Comparison of ENCODE assay signal across 36 cellular contexts in genomic region chr20:33318096-33318429, GRCh38. TPM values are rescaled to one million over a fixed set of nuclear protein-coding genes. Genes with fewer than 3 reads are reported as not detected.
"Had no signal": no experiment of that assay in that cellular context is flagged by ENCODE, and none has a peak within 500 bp of the region (broad histone marks: within the 10 kb centered on the region; RNA-seq: fewer than 3 reads in every experiment).

No MANE protein-coding gene starts in this region.

- DNase-seq: activated CD4-positive, alpha-beta memory T cell treated with anti-CD3 and anti-CD28 coated beads for 36 hours; activated CD4-positive, alpha-beta T cell treated with anti-CD3 and anti-CD28 coated beads, Interleukin-2, amount 10 ng/mL, durations not matched to agents 24 days and 14 days; activated CD8-positive, alpha-beta memory T cell treated with anti-CD3 and anti-CD28 coated beads, Interleukin-2, amount 50 U/mL, for 48 hours; activated gamma-delta T cell treated with Interleukin-2 at 50 U/mL for 16 hours; activated naive CD4-positive, alpha-beta T cell treated with anti-CD3 and anti-CD28 coated beads, Interleukin-2, amount 50 U/mL, for 16 hours; activated T-cell treated with anti-CD3 and anti-CD28 coated beads, Interleukin-2, amount 50 U/mL, for 24 hours; amniotic stem cell; brain microvascular endothelial cell; dorsolateral prefrontal cortex; effector memory CD4-positive, alpha-beta T cell; erythroblast; naive B cell; nephron progenitor cell; ovary; stimulated activated CD4-positive, alpha-beta T cell treated with anti-CD3 and anti-CD28 coated beads, Interleukin-12 subunit alpha, Interleukin-12 subunit beta, amount 100 ng/mL, for 4 hours; stimulated activated CD4-positive, alpha-beta T cell treated with anti-CD3 and anti-CD28 coated beads, Interleukin-4, amount 100 ng/mL, for 1 hour; stomach; tibial artery; upper lobe of right lung had no signal

- H3K36me3 ChIP-seq: brain microvascular endothelial cell, gastroesophageal sphincter, ovary, stomach, tibial artery, upper lobe of right lung had no signal

- H3K9me3 Mint-ChIP-seq: activated CD4-positive, alpha-beta memory T cell treated with anti-CD3 and anti-CD28 coated beads for 36 hours; activated CD4-positive, alpha-beta T cell treated with anti-CD3 and anti-CD28 coated beads, Interleukin-2, amount 10 ng/mL, durations not matched to agents 24 days and 14 days; activated T-cell treated with anti-CD3 and anti-CD28 coated beads, Interleukin-2, amount 50 U/mL, for 24 hours; activated T-helper 17 cell treated with anti-CD3 and anti-CD28 coated beads, Interleukin-2, amount 50 U/mL, for 72 hours; mesothelial cell of epicardium; naive B cell; nephron progenitor cell; T-helper 2 cell treated with Interferon-gamma antibody and Interleukin-4, amounts not matched to agents 5 μg/mL and 100 μg/mL, for 36 hours had no signal

- H2AFZ ChIP-seq: hepatocyte had no signal

- H3K9me3 ChIP-seq: gastroesophageal sphincter, ovary, stomach, tibial artery, upper lobe of right lung had no signal

- H3K27ac ChIP-seq: brain microvascular endothelial cell, coronary artery, dorsolateral prefrontal cortex, gastroesophageal sphincter, hepatocyte, ovary, skin epidermis, stomach, tibial artery, upper lobe of right lung had no signal

- H3K4me1 Mint-ChIP-seq: activated CD4-positive, alpha-beta T cell treated with anti-CD3 and anti-CD28 coated beads, Interleukin-2, amount 10 ng/mL, durations not matched to agents 24 days and 14 days; activated T-helper 17 cell treated with anti-CD3 and anti-CD28 coated beads, Interleukin-2, amount 50 U/mL, for 72 hours; mesothelial cell of epicardium; naive B cell; nephron progenitor cell had no signal

- H3K79me2 ChIP-seq: hepatocyte had no signal

- ATAC-seq: activated CD4-positive, CD25-positive, alpha-beta regulatory T cell treated with anti-CD3 and anti-CD28 coated beads, Interleukin-2, amount 50 U/mL, for 24 hours; activated T-helper 17 cell treated with anti-CD3 and anti-CD28 coated beads, Interleukin-2, amount 50 U/mL, for 72 hours; gastroesophageal sphincter; sciatic nerve had no signal

- H3K4me1 ChIP-seq: gastroesophageal sphincter, stomach, tibial artery, upper lobe of right lung had no signal

- H3K36me3 Mint-ChIP-seq: activated CD4-positive, alpha-beta memory T cell treated with anti-CD3 and anti-CD28 coated beads for 36 hours; mesothelial cell of epicardium; naive B cell had no signal

- H3K27me3 ChIP-seq: brain microvascular endothelial cell, ovary, upper lobe of right lung had no signal

- H3K4me3 ChIP-seq: coronary artery, dorsolateral prefrontal cortex, gastroesophageal sphincter, hepatocyte, ovary, skin epidermis, stomach, tibial artery, upper lobe of right lung had no signal

- H3K4me3 Mint-ChIP-seq: activated CD4-positive, alpha-beta memory T cell treated with anti-CD3 and anti-CD28 coated beads for 36 hours; activated CD4-positive, alpha-beta T cell treated with anti-CD3 and anti-CD28 coated beads, Interleukin-2, amount 10 ng/mL, durations not matched to agents 24 days and 14 days; activated T-cell treated with anti-CD3 and anti-CD28 coated beads, Interleukin-2, amount 50 U/mL, for 24 hours; activated T-helper 17 cell treated with anti-CD3 and anti-CD28 coated beads, Interleukin-2, amount 50 U/mL, for 72 hours; mesothelial cell of epicardium; naive B cell; nephron progenitor cell; T-helper 2 cell treated with Interferon-gamma antibody and Interleukin-4, amounts not matched to agents 5 μg/mL and 100 μg/mL, for 36 hours had no signal

- H3K4me2 ChIP-seq: hepatocyte had no signal

- H3K27ac Mint-ChIP-seq: activated CD4-positive, alpha-beta memory T cell treated with anti-CD3 and anti-CD28 coated beads for 36 hours; activated CD4-positive, alpha-beta T cell treated with anti-CD3 and anti-CD28 coated beads, Interleukin-2, amount 10 ng/mL, durations not matched to agents 24 days and 14 days; activated T-cell treated with anti-CD3 and anti-CD28 coated beads, Interleukin-2, amount 50 U/mL, for 24 hours; activated T-helper 17 cell treated with anti-CD3 and anti-CD28 coated beads, Interleukin-2, amount 50 U/mL, for 72 hours; mesothelial cell of epicardium; nephron progenitor cell; progenitor cell of endocrine pancreas; T-helper 2 cell treated with Interferon-gamma antibody and Interleukin-4, amounts not matched to agents 5 μg/mL and 100 μg/mL, for 36 hours had no signal

RNA-seq across cellular contexts. Expression of gene BPIFB1, which starts 35.0 kb away (rescaled TPM):
- total RNA-seq: activated CD4-positive, alpha-beta memory T cell treated with anti-CD3 and anti-CD28 coated beads for 36 hours; activated CD4-positive, alpha-beta T cell treated with anti-CD3 and anti-CD28 coated beads, Interleukin-2, amount 10 ng/mL, durations not matched to agents 24 days and 14 days; activated T-helper 17 cell treated with anti-CD3 and anti-CD28 coated beads, Interleukin-2, amount 50 U/mL, for 72 hours; astrocyte; cardiac septum; dorsolateral prefrontal cortex; fibroblast of lung; fibroblast of villous mesenchyme; kidney epithelial cell; lower leg skin; mesothelial cell of epicardium; progenitor cell of endocrine pancreas; renal cortical epithelial cell had no signal
- polyA plus RNA-seq: fibroblast of lung, ovary had no signal
